ENCODE assay signal across 8 cellular contexts in the genomic region with DNA sequence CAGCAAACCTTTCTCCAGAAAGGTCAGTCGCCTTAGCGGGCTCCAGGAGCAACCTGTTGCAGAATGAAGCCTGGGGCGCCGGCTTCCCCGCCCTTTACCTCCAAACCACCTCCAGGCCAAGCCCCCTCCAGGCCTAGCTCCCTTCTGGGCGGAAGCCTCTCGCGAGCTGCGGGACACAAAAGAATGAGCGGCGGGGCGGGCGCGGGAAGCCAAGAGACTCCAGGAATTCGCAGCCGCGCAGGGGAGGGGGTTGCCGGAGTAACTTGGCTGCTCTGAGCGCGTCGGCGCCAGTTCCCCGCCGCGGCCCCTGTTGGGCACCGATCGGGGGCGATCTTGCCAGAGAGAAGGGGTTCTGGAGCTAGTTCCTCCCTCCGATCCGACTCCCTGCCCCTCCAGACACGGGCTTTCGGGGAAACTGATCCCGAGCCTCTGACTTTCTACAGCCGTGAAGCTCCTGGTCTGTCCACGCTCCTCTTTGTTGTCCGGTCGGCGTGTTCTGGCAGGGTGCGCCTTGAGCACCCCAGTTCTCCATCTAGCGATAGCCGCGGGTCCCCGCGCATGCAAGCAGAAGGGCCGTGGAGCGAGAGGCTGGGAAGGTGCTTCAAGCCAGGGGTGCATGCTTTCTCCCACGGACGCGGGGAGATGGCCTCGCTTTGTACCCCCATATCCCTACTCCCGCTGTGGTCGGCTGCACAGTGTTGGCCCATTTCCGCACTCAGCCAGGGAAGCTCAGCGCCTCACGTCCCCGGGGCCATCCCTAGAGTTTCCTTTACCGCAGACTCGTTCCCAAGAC. TPM values are rescaled to one million over a fixed set of nuclear protein-coding genes. Genes with fewer than 3 reads are reported as not detected.
DNase-seq lines count a peak whose midpoint lies in the region; ATAC-seq and TF ChIP-seq lines count a peak whose summit lies in the region.

No MANE protein-coding gene starts in this region.

- H3K4me3 ChIP-seq in SK-N-MC (peak overlapping the region; percentile 73), mucosa of rectum (ENCODE audit: low read length in 2 of 2) (peak overlapping the region; percentile 85 to 96)

- H3K27me3 Mint-ChIP-seq in endothelial cell (ENCODE audit: unreplicated experiment) = peaks cover 19% of the 10 kb centered on the region
- H3K27me3 Mint-ChIP-seq in type B pancreatic cell = peaks cover 60% of the 10 kb centered on the region

- peak overlapping the region; percentile 64 for H3K27ac Mint-ChIP-seq in endothelial cell (ENCODE audit: unreplicated experiment)
- peak overlapping the region; percentile 80 for H3K27ac Mint-ChIP-seq in type B pancreatic cell

- no peak for ATAC-seq in HG03045 (IDR thresholded peaks at IDR 0.05; ENCODE audit: unreplicated experiment)

- H3K9ac ChIP-seq in ES-I3 (ENCODE audit: low read depth, low read length) = peak overlapping the region; percentile 77
- peak overlapping the region; percentile 69 for H3K9ac ChIP-seq in SK-N-MC (ENCODE audit: insufficient read length)
- H3K9ac ChIP-seq in mucosa of rectum (ENCODE audit: low read depth in 1 of 2, low read length in 2 of 2) = peak overlapping the region; percentile 70 to 74

- no peak for DNase-seq in SK-N-MC (ENCODE audit: low read depth, low spot score)
- peak; percentile 79 for DNase-seq in endothelial cell (ENCODE audit: low spot score)
- peak; percentile 80 for DNase-seq in type B pancreatic cell (ENCODE audit: extremely low spot score, unreplicated experiment)
- no peak for DNase-seq in COLO829 (ENCODE audit: low spot score)
- no peak for DNase-seq in SHP77 treated with DMSO at 0.1 percent for 48 hours (lab: John Stamatoyannopoulos, UW)

- H3K36me3 ChIP-seq in ES-I3 (ENCODE audit: insufficient read depth, low read length) (peaks cover 2% of the 10 kb centered on the region; the same call in 1 of the 2 replicates), SK-N-MC (ENCODE audit: insufficient read depth, low read length) (no peaks in the 10 kb centered on the region), mucosa of rectum (ENCODE audit: control insufficient read depth in 2 of 2, insufficient read depth in 2 of 2, low read length in 2 of 2) (no peaks in the 10 kb centered on the region)

- H3K9me3 Mint-ChIP-seq in endothelial cell (ENCODE audit: unreplicated experiment) (no peaks in the 10 kb centered on the region), type B pancreatic cell (no peaks in the 10 kb centered on the region)

- peaks cover 0 to 7% of the 10 kb centered on the region in 2 donors for H3K27me3 ChIP-seq in mucosa of rectum (ENCODE audit: control insufficient read depth in 2 of 2, insufficient read depth in 2 of 2, low read length in 2 of 2)

- H3K4me1 ChIP-seq in ES-I3 (ENCODE audit: insufficient read depth, low read length) (peaks cover 33% of the 10 kb centered on the region), mucosa of rectum (ENCODE audit: control insufficient read depth in 2 of 2, insufficient read depth in 2 of 2, low read length in 2 of 2) (peaks cover 4 to 11% of the 10 kb centered on the region in 2 donors)

- TF ChIP-seq CTCF in endothelial cell (IDR thresholded peaks at IDR 0.05; ENCODE audit: unreplicated experiment) = no peak
- no peak for TF ChIP-seq CTCF in type B pancreatic cell (conservative IDR thresholded peaks at IDR 0.05)

- H3K4me1 Mint-ChIP-seq in endothelial cell (ENCODE audit: unreplicated experiment) (peaks cover 17% of the 10 kb centered on the region), type B pancreatic cell (ENCODE audit: unreplicated experiment) (peaks cover 25% of the 10 kb centered on the region)

- H3K4me3 Mint-ChIP-seq in endothelial cell (ENCODE audit: unreplicated experiment) (peak overlapping the region; percentile 88), type B pancreatic cell (peak overlapping the region; percentile 90)

- H3K36me3 Mint-ChIP-seq in endothelial cell (ENCODE audit: low read depth, unreplicated experiment) = peaks cover 7% of the 10 kb centered on the region
- H3K36me3 Mint-ChIP-seq in type B pancreatic cell = peaks cover 1% of the 10 kb centered on the region

- no peak overlapping the region for H3K27ac ChIP-seq in SK-N-MC
- peak overlapping the region; percentile 49 to 58 for H3K27ac ChIP-seq in mucosa of rectum (ENCODE audit: low read depth in 2 of 2, low read length in 2 of 2)

- H3K9me3 ChIP-seq in ES-I3 (ENCODE audit: control insufficient read depth, insufficient read depth, low read length) (peaks cover 3% of the 10 kb centered on the region; the same call in 1 of the 2 replicates), SK-N-MC (ENCODE audit: low read depth, low read length) (no peaks in the 10 kb centered on the region), mucosa of rectum (ENCODE audit: control insufficient read depth in 2 of 2, low read length in 2 of 2) (no peaks in the 10 kb centered on the region)

RNA-seq across cellular contexts. Expression of a gene that starts 1.2 kb away (rescaled TPM):
- total RNA-seq in endothelial cell (ENCODE audit: unreplicated experiment) (12.2 TPM), type B pancreatic cell (ENCODE audit: low replicate concordance) (12.9 and 30.3 TPM in 2 replicates)

Comparison
In these comparisons a context has a peak if more than half of its experiments do, and no peak if none do; other contexts are left out.
1. DNase-seq: peak in endothelial cell (single experiment) and type B pancreatic cell (single experiment); none in SK-N-MC (single experiment), COLO829 (single experiment) and SHP77 treated with DMSO at 0.1 percent for 48 hours (single experiment).
2. Peak in every context shown above with its lines, with median percentiles within 50 percentile points of each other: H3K9ac ChIP-seq.